29 cellular contexts compared by ENCODE assay signal in genomic region chr21:27382404-27382803, GRCh38.
"Had no signal": no experiment of that assay in that cellular context is flagged by ENCODE, and none has a peak within 500 bp of the region (broad histone marks: within the 10 kb centered on the region; RNA-seq: fewer than 3 reads in every experiment).

No MANE protein-coding gene starts in this region.

- H3K4me1 Mint-ChIP-seq: central memory CD8-positive, alpha-beta T cell; stimulated activated memory B cell treated with anti-CD40 and anti-IgM and Interleukin-4, amounts not matched to agents 10 μg/mL and 1 μg/mL and 100 μg/mL, for 72 hours had no signal

- H3K4me3 ChIP-seq: adrenal gland, ascending aorta, colonic mucosa, left lung, pancreas, psoas muscle, skin epidermis, stomach, suprapubic skin, tibial nerve had no signal

- H3K27me3 Mint-ChIP-seq: activated naive CD8-positive, alpha-beta T cell; central memory CD8-positive, alpha-beta T cell; natural killer cell treated with Interleukin-12 subunit alpha and Interleukin-12 subunit beta and Interleukin-15 and Interleukin-18, amount 100 ng/mL, for 72 hours; stimulated activated memory B cell treated with anti-CD40 and anti-IgM and Interleukin-4, amounts not matched to agents 10 μg/mL and 1 μg/mL and 100 μg/mL, for 72 hours had no signal

- H3K9me3 Mint-ChIP-seq: endodermal cell, WTC11 had no signal

- DNase-seq: activated CD8-positive, alpha-beta memory T cell treated with anti-CD3 and anti-CD28 coated beads for 24 hours; activated CD8-positive, alpha-beta memory T cell treated with anti-CD3 and anti-CD28 coated beads, Interleukin-2, amount 50 U/mL, for 48 hours; activated naive CD4-positive, alpha-beta T cell; activated T-cell treated with anti-CD3 and anti-CD28 coated beads, Interleukin-2, amount 50 U/mL, for 4 hours; adrenal gland; brain microvascular endothelial cell; colonic mucosa; endodermal cell; foreskin melanocyte; hippocampal formation; kidney glomerular epithelial cell; left lung; mammary epithelial cell; pancreas; psoas muscle; right cardiac atrium; stimulated activated CD4-positive, alpha-beta T cell treated with anti-CD3 and anti-CD28 coated beads, Interleukin-2, amount 100 ng/mL, for 24 hours; stomach; T-helper 9 cell had no signal

- H3K27ac Mint-ChIP-seq: activated naive CD8-positive, alpha-beta T cell; activated T-helper 2 cell treated with anti-CD3 and anti-CD28 coated beads, Interferon-gamma antibody, Interleukin-2, Interleukin-4, amounts not matched to agents 10 μg/mL and 5 μg/mL and 100 μg/mL, durations not matched to agents 14 hours and 24 hours and 36 hours; endodermal cell; natural killer cell treated with Interleukin-12 subunit alpha and Interleukin-12 subunit beta and Interleukin-15 and Interleukin-18, amount 100 ng/mL, for 72 hours; stimulated activated memory B cell treated with anti-CD40 and anti-IgM and Interleukin-4, amounts not matched to agents 10 μg/mL and 1 μg/mL and 100 μg/mL, for 72 hours; WTC11 had no signal

- H3K36me3 Mint-ChIP-seq: activated naive CD8-positive, alpha-beta T cell; natural killer cell treated with Interleukin-12 subunit alpha and Interleukin-12 subunit beta and Interleukin-15 and Interleukin-18, amount 100 ng/mL, for 72 hours; stimulated activated memory B cell treated with anti-CD40 and anti-IgM and Interleukin-4, amounts not matched to agents 10 μg/mL and 1 μg/mL and 100 μg/mL, for 72 hours; WTC11 had no signal

- H3K4me3 Mint-ChIP-seq: activated naive CD8-positive, alpha-beta T cell; activated T-cell treated with anti-CD3 and anti-CD28 coated beads, Interleukin-2, amount 50 U/mL, for 4 hours; central memory CD8-positive, alpha-beta T cell; endodermal cell; natural killer cell treated with Interleukin-12 subunit alpha and Interleukin-12 subunit beta and Interleukin-15 and Interleukin-18, amount 100 ng/mL, for 72 hours; stimulated activated memory B cell treated with anti-CD40 and anti-IgM and Interleukin-4, amounts not matched to agents 10 μg/mL and 1 μg/mL and 100 μg/mL, for 72 hours; WTC11 had no signal

- ATAC-seq: activated T-cell treated with anti-CD3 and anti-CD28 coated beads, Interleukin-2, amount 50 U/mL, for 4 hours; left lung; natural killer cell treated with Interleukin-12 subunit alpha and Interleukin-12 subunit beta and Interleukin-15 and Interleukin-18, amount 100 ng/mL, for 72 hours; pancreas; psoas muscle; stimulated activated memory B cell treated with anti-CD40 and anti-IgM and Interleukin-4, amounts not matched to agents 10 μg/mL and 1 μg/mL and 100 μg/mL, for 72 hours; WTC11 had no signal
